Comparison of ENCODE assay signal across 32 cellular contexts in genomic region chr10:100479059-100479458, GRCh38. TPM values are rescaled to one million over a fixed set of nuclear protein-coding genes. Genes with fewer than 3 reads are reported as not detected.
"Had no signal": no experiment of that assay in that cellular context is flagged by ENCODE, and none has a peak within 500 bp of the region (broad histone marks: within the 10 kb centered on the region; RNA-seq: fewer than 3 reads in every experiment).

No MANE protein-coding gene starts in this region.

- DNase-seq: heart right ventricle; hippocampal formation; kidney glomerular epithelial cell; left cardiac atrium; left ventricle myocardium inferior; mesendoderm; naive thymus-derived CD4-positive, alpha-beta T cell; ovary; right lobe of liver; stimulated activated CD4-positive, alpha-beta T cell treated with anti-CD3 and anti-CD28 coated beads, Interleukin-12 subunit alpha, Interleukin-12 subunit beta, amount 100 ng/mL, for 4 hours; stimulated activated CD4-positive, alpha-beta T cell treated with anti-CD3 and anti-CD28 coated beads, Interleukin-15, amount 100 ng/mL, for 24 hours; stimulated activated CD4-positive, alpha-beta T cell treated with anti-CD3 and anti-CD28 coated beads, Interleukin-2, amount 100 ng/mL, for 24 hours; stimulated activated CD4-positive, alpha-beta T cell treated with anti-CD3 and anti-CD28 coated beads, Interleukin-4, amount 100 ng/mL, for 1 hour; stimulated activated naive CD4-positive, alpha-beta T cell; stimulated activated naive CD8-positive, alpha-beta T cell treated with anti-CD3 and anti-CD28 coated beads, Interleukin-15, amount 100 ng/mL, for 72 hours; substantia nigra; testis; thyroid gland; transverse colon; upper lobe of left lung had no signal

- H3K27ac ChIP-seq: heart right ventricle, left ventricle myocardium inferior, ovary, right atrium auricular region, right lobe of liver, testis, thyroid gland, transverse colon, upper lobe of left lung, vagina had no signal

- H3K4me3 ChIP-seq: heart right ventricle, left ventricle myocardium inferior, lung, ovary, right atrium auricular region, right lobe of liver, testis, thyroid gland, transverse colon, upper lobe of left lung, vagina had no signal

- H3K9me3 ChIP-seq: heart right ventricle, left ventricle myocardium inferior, ovary, right atrium auricular region, right lobe of liver, testis, thyroid gland, transverse colon, upper lobe of left lung, vagina had no signal

- H3K36me3 ChIP-seq: heart right ventricle, left ventricle myocardium inferior, ovary, right atrium auricular region, right lobe of liver, thyroid gland, transverse colon, upper lobe of left lung, vagina had no signal

- ATAC-seq: heart right ventricle; left cardiac atrium; naive thymus-derived CD4-positive, alpha-beta T cell; natural killer cell treated with Interleukin-12 subunit alpha and Interleukin-12 subunit beta and Interleukin-15 and Interleukin-18, amount 100 ng/mL, for 72 hours; right lobe of liver; stimulated activated effector memory CD8-positive, alpha-beta T cell treated with anti-CD3 and anti-CD28 coated beads, Interleukin-12 subunit alpha, Interleukin-12 subunit beta, amount 100 ng/mL, for 72 hours; stimulated activated naive CD8-positive, alpha-beta T cell treated with anti-CD3 and anti-CD28 coated beads, Interleukin-15, amount 100 ng/mL, for 72 hours had no signal

- H3K4me1 ChIP-seq: testis had no signal

- H3K27me3 ChIP-seq: ovary, right atrium auricular region, right lobe of liver, testis, thyroid gland, upper lobe of left lung, vagina had no signal

RNA-seq across cellular contexts. Expression of gene WNT8B, which starts 16.2 kb away (rescaled TPM):
- total RNA-seq: heart right ventricle; left cardiac atrium; left ventricle myocardium inferior; mononuclear cell; myocyte; natural killer cell treated with Interleukin-12 subunit alpha and Interleukin-12 subunit beta and Interleukin-15 and Interleukin-18, amount 100 ng/mL, for 72 hours; omental fat pad; pulmonary artery endothelial cell; renal cortical epithelial cell; right atrium auricular region; skeletal muscle tissue; thyroid gland; transverse colon; vagina had no signal
- polyA plus RNA-seq: heart right ventricle, keratinocyte had no signal
